ENCODE assay signal across 1 cellular context in the genomic region with DNA sequence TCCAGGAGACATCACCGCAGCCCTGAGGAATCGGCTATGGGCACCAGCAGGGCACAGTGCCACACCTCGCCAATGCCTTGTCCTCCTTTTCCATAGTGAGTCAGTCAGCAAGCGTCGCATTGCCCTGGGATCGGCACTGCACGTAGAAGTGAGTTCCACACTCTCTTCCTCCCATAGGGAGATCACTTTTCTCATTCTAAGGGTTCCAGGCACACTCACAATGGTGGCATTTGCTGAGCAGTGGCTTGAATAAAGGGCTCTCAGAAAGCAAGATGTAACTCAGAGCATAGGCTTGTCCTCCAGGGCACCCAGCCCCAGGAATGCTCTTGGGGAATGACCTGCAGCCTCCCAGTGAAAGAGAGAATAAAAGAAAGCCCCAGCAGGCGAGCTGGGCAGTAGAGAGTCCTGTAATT.
TF ChIP-seq lines count a peak whose summit lies in the region.

No MANE protein-coding gene starts in this region.

TF ChIP-seq in A549, 52 proteins besides CTCF, POLR2A, EP300 and RAD21:
- TF ChIP-seq RNF2 (IDR thresholded peaks at IDR 0.05; ENCODE audit: borderline replicate concordance, low read depth) (no peak), RCOR1 (IDR thresholded peaks at IDR 0.05; ENCODE audit: low read depth, low read length) (no peak), TP53 (CRISPR knock-in tag; IDR thresholded peaks at IDR 0.05) (no peak)
